In the genomic region with DNA sequence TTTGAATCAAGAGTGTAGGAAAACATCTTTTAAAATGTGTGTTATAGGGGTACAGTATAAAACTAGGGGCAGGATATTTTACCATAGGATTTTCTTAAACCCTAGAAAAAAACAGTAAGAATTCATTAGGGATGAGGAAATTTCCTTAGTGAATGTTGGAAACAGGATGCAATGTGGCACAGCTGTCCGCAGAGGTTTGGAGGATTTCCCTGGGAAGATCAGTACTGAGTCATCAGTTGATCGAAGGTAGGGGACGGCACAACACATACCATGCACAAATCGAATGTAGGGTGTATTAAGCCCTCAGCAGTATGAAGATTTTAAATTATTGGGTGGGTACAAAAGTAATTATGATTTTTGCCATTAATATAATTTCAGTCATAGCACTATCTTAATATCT, we compare ENCODE assay signal across 23 cellular contexts. TPM values are rescaled to one million over a fixed set of nuclear protein-coding genes. Genes with fewer than 3 reads are reported as not detected.
DNase-seq lines count a peak whose midpoint lies in the region; ATAC-seq and TF ChIP-seq lines count a peak whose summit lies in the region.
"Had no signal": no experiment of that assay in that cellular context is flagged by ENCODE, and none has a peak within 500 bp of the region (broad histone marks: within the 10 kb centered on the region; RNA-seq: fewer than 3 reads in every experiment).

No MANE protein-coding gene starts in this region.

- H3K36me3 ChIP-seq in mucosa of descending colon (ENCODE audit: low read depth) = no peaks in the 10 kb centered on the region
- H3K36me3 ChIP-seq: BE2C, right lobe of liver, upper lobe of right lung had no signal

- no peaks in the 10 kb centered on the region for H3K36me3 Mint-ChIP-seq in stimulated activated memory B cell treated with anti-CD40 and anti-IgM and Interleukin-4, amounts not matched to agents 10 μg/mL and 1 μg/mL and 100 μg/mL, for 72 hours
- H3K36me3 Mint-ChIP-seq: IgD-negative memory B cell had no signal

- H3K4me3 ChIP-seq in mucosa of descending colon = no peak overlapping the region
- H3K4me3 ChIP-seq: GM12878, right lobe of liver, upper lobe of right lung had no signal

- TF ChIP-seq CTCF in RWPE1 (conservative IDR thresholded peaks at IDR 0.05; ENCODE audit: low read depth) (no peak), mucosa of descending colon (IDR thresholded peaks at IDR 0.05) (no peak)

- CTCF ChIA-PET in RWPE1 (lab: Yijun Ruan, JAX) = no interaction called here

- H3K9me3 Mint-ChIP-seq in stimulated activated memory B cell treated with anti-CD40 and anti-IgM and Interleukin-4, amounts not matched to agents 10 μg/mL and 1 μg/mL and 100 μg/mL, for 72 hours = no peaks in the 10 kb centered on the region
- H3K9me3 Mint-ChIP-seq: activated T-helper 1 cell treated with anti-CD3 and anti-CD28 coated beads, Interleukin-12 subunit alpha, Interleukin-12 subunit beta, Interleukin-2, Interleukin-4 antibody, amounts not matched to agents 30 ng/mL and 10 ng/mL and 1 ng/mL, durations not matched to agents 14 hours and 24 hours and 36 hours; H9; stimulated activated naive CD8-positive, alpha-beta T cell treated with anti-CD3 and anti-CD28 coated beads, Interleukin-15, amount 100 ng/mL, for 72 hours had no signal

- no peaks in the 10 kb centered on the region for H3K9me3 ChIP-seq in mucosa of descending colon
- H3K9me3 ChIP-seq: BE2C, right lobe of liver, upper lobe of right lung had no signal

- intact Hi-C loops in sciatic nerve (cut with DNase I) (no loop called here), mucosa of descending colon (cut with DNase I, micrococcal nuclease) (no loop called here)

- H3K27ac Mint-ChIP-seq in stimulated activated memory B cell treated with anti-CD40 and anti-IgM and Interleukin-4, amounts not matched to agents 10 μg/mL and 1 μg/mL and 100 μg/mL, for 72 hours = no peak overlapping the region
- H3K27ac Mint-ChIP-seq: activated T-helper 1 cell treated with anti-CD3 and anti-CD28 coated beads, Interleukin-12 subunit alpha, Interleukin-12 subunit beta, Interleukin-2, Interleukin-4 antibody, amounts not matched to agents 30 ng/mL and 10 ng/mL and 1 ng/mL, durations not matched to agents 14 hours and 24 hours and 36 hours; IgD-negative memory B cell; stimulated activated naive CD8-positive, alpha-beta T cell treated with anti-CD3 and anti-CD28 coated beads, Interleukin-15, amount 100 ng/mL, for 72 hours had no signal

- H3K27me3 Mint-ChIP-seq in stimulated activated memory B cell treated with anti-CD40 and anti-IgM and Interleukin-4, amounts not matched to agents 10 μg/mL and 1 μg/mL and 100 μg/mL, for 72 hours = no peaks in the 10 kb centered on the region
- H3K27me3 Mint-ChIP-seq: IgD-negative memory B cell; stimulated activated naive CD8-positive, alpha-beta T cell treated with anti-CD3 and anti-CD28 coated beads, Interleukin-15, amount 100 ng/mL, for 72 hours had no signal

- no peak overlapping the region for H3K27ac ChIP-seq in RWPE1
- H3K27ac ChIP-seq: right lobe of liver, upper lobe of right lung had no signal

- H3K4me1 Mint-ChIP-seq in stimulated activated memory B cell treated with anti-CD40 and anti-IgM and Interleukin-4, amounts not matched to agents 10 μg/mL and 1 μg/mL and 100 μg/mL, for 72 hours = no peaks in the 10 kb centered on the region

- POLR2A ChIA-PET in RWPE1 (lab: Yijun Ruan, JAX; ENCODE audit: low non-redundant PET) = no interaction called here

- H3K4me1 ChIP-seq in mucosa of descending colon (ENCODE audit: low read depth) = peaks cover 24% of the 10 kb centered on the region

- H3K4me3 Mint-ChIP-seq in stimulated activated memory B cell treated with anti-CD40 and anti-IgM and Interleukin-4, amounts not matched to agents 10 μg/mL and 1 μg/mL and 100 μg/mL, for 72 hours = no peak overlapping the region
- H3K4me3 Mint-ChIP-seq: activated T-helper 1 cell treated with anti-CD3 and anti-CD28 coated beads, Interleukin-12 subunit alpha, Interleukin-12 subunit beta, Interleukin-2, Interleukin-4 antibody, amounts not matched to agents 30 ng/mL and 10 ng/mL and 1 ng/mL, durations not matched to agents 14 hours and 24 hours and 36 hours; H9; IgD-negative memory B cell; stimulated activated naive CD8-positive, alpha-beta T cell treated with anti-CD3 and anti-CD28 coated beads, Interleukin-15, amount 100 ng/mL, for 72 hours had no signal

- peak; percentile 35 for ATAC-seq in sciatic nerve
- ATAC-seq in mucosa of descending colon = no peak
- ATAC-seq in GM19455 (IDR thresholded peaks at IDR 0.05; ENCODE audit: unreplicated experiment) = no peak
- ATAC-seq in stimulated activated memory B cell treated with anti-CD40 and anti-IgM and Interleukin-4, amounts not matched to agents 10 μg/mL and 1 μg/mL and 100 μg/mL, for 72 hours = no peak
- ATAC-seq: GM12878; stimulated activated naive CD8-positive, alpha-beta T cell treated with anti-CD3 and anti-CD28 coated beads, Interleukin-15, amount 100 ng/mL, for 72 hours; upper lobe of right lung had no signal

- DNase-seq in ELR (ENCODE audit: low read depth) = peak; percentile 71
- DNase-seq in RWPE1 (ENCODE audit: low spot score) = peak; percentile 33
- DNase-seq in fibroblast of gingiva (ENCODE audit: low read depth) = peak; percentile 39
- DNase-seq in sciatic nerve (ENCODE audit: low spot score) = no peak
- DNase-seq in mucosa of descending colon = no peak
- DNase-seq: activated CD4-positive, CD25-positive, alpha-beta regulatory T cell; BE2C; central memory CD4-positive, alpha-beta T cell; effector CD8-positive, alpha-beta T cell; H9; NCI-H1105; NCI-H2107; NCI-H524 treated with DMSO at 0.1 percent for 48 hours; right lobe of liver; SIG-M5; stimulated activated CD4-positive, alpha-beta T cell treated with anti-CD3 and anti-CD28 coated beads, Interleukin-1b, Interleukin-23, amount 100 ng/mL, for 48 hours; stimulated activated naive CD8-positive, alpha-beta T cell treated with anti-CD3 and anti-CD28 coated beads, Interleukin-15, amount 100 ng/mL, for 72 hours; upper lobe of right lung had no signal

RNA-seq across cellular contexts. Expression of a gene that starts 49.9 kb away (rescaled TPM):
- total RNA-seq in sciatic nerve (171 TPM), mucosa of descending colon (100 to 1,000 TPM; 107 to 132 (median 126) TPM)

Comparison
In these comparisons a context has a peak if more than half of its experiments do, and no peak if none do; other contexts are left out.
1. DNase-seq: peak in ELR (single experiment), RWPE1 (single experiment) and fibroblast of gingiva (single experiment); none in sciatic nerve (single experiment) and mucosa of descending colon (0 of 3).